ENCODE assay signal across 8 cellular contexts in genomic region chr7:7641129-7641663, GRCh38. TPM values are rescaled to one million over a fixed set of nuclear protein-coding genes. Genes with fewer than 3 reads are reported as not detected.
A peak's percentile ranks its signal among the peaks of the same experiment; 100 is the strongest.
DNase-seq lines count a peak whose midpoint lies in the region; ATAC-seq and TF ChIP-seq lines count a peak whose summit lies in the region.

No MANE protein-coding gene starts in this region.

- ATAC-seq in GM18907 (IDR thresholded peaks at IDR 0.05; ENCODE audit: unreplicated experiment) (peak; percentile 21), HG03196 (IDR thresholded peaks at IDR 0.05; ENCODE audit: unreplicated experiment) (peak; percentile 9), heart right ventricle (peak in 4 of 8 donors; percentile 9 to 18 (median 11))
- ATAC-seq in activated CD8-positive, alpha-beta T cell treated with anti-CD3 and anti-CD28 coated beads for 36 hours = peak; percentile 8

- H3K27me3 Mint-ChIP-seq in CD14-positive monocyte (ENCODE audit: low read depth in 3 of 3) = peaks cover 0 to 2% (median 0%) of the 10 kb centered on the region in 3 donors
- no peaks in the 10 kb centered on the region for H3K27me3 Mint-ChIP-seq in activated CD8-positive, alpha-beta T cell treated with anti-CD3 and anti-CD28 coated beads for 36 hours

- H3K27ac ChIP-seq in heart right ventricle = peak overlapping the region; percentile 55 to 94 (median 86)

- POLR2A ChIA-PET in activated CD8-positive, alpha-beta T cell treated with anti-CD3 and anti-CD28 coated beads for 36 hours (lab: Charles Lee) = interaction anchor here (0.7 to 2.7 kb wide), 15 partner anchors 11 to 557 kb away, joined by 3 to 11 read pairs (median 4); partner anchors contain the start of gene RPA3

- DNase-seq in CD14-positive monocyte (ENCODE audit: low spot score) (no peak), heart right ventricle (peak in 1 of 2 donors; percentile 12), retinal pigment epithelial cell (ENCODE audit: low read depth) (peak; percentile 17), DMS153 treated with DMSO at 0.1 percent for 48 hours (lab: John Stamatoyannopoulos, UW; ENCODE audit: unreplicated experiment) (no peak), AML-193 (lab: John Stamatoyannopoulos, UW) (no peak)
- DNase-seq in activated CD8-positive, alpha-beta T cell treated with anti-CD3 and anti-CD28 coated beads for 36 hours = no peak

- TF ChIP-seq CTCF in CD14-positive monocyte (IDR thresholded peaks at IDR 0.05) (no peak), heart right ventricle (IDR thresholded peaks at IDR 0.05) (no peak), retinal pigment epithelial cell (conservative IDR thresholded peaks at IDR 0.05; ENCODE audit: low read depth, low read length) (no peak)
- TF ChIP-seq CTCF in activated CD8-positive, alpha-beta T cell treated with anti-CD3 and anti-CD28 coated beads for 36 hours (IDR thresholded peaks at IDR 0.05) = no peak

- peaks cover 24% of the 10 kb centered on the region for H3K4me1 Mint-ChIP-seq in CD14-positive monocyte
- H3K4me1 Mint-ChIP-seq in activated CD8-positive, alpha-beta T cell treated with anti-CD3 and anti-CD28 coated beads for 36 hours (ENCODE audit: low read depth) = peaks cover 42% of the 10 kb centered on the region

- peaks cover 0 to 11% (median 0%) of the 10 kb centered on the region in 7 donors for H3K9me3 Mint-ChIP-seq in CD14-positive monocyte
- peaks cover 5% of the 10 kb centered on the region for H3K9me3 Mint-ChIP-seq in activated CD8-positive, alpha-beta T cell treated with anti-CD3 and anti-CD28 coated beads for 36 hours

- CTCF ChIA-PET in activated CD8-positive, alpha-beta T cell treated with anti-CD3 and anti-CD28 coated beads for 36 hours (lab: Charles Lee) = interaction anchor here (0.6 to 2.0 kb wide), 7 partner anchors 25 to 490 kb away, joined by 3 to 12 read pairs (median 3); no protein-coding TSS in a partner anchor

- peak overlapping the region; percentile 94 to 98 (median 97) for H3K27ac Mint-ChIP-seq in CD14-positive monocyte
- peak overlapping the region; percentile 99 for H3K27ac Mint-ChIP-seq in activated CD8-positive, alpha-beta T cell treated with anti-CD3 and anti-CD28 coated beads for 36 hours

- peaks cover 0 to 18% (median 0%) of the 10 kb centered on the region in 9 donors for H3K36me3 ChIP-seq in heart right ventricle

- H3K27me3 ChIP-seq in heart right ventricle = no peaks in the 10 kb centered on the region

- 4 to 7% methylated on average over 22 of the region's 22 CpGs for WGBS in heart right ventricle, 2 donors

- H3K4me3 ChIP-seq in heart right ventricle (peak overlapping the region; percentile 69 to 94 (median 78)), retinal pigment epithelial cell (ENCODE audit: low read length) (peak overlapping the region; percentile 93)

- peak overlapping the region; percentile 94 to 98 for H3K4me3 Mint-ChIP-seq in CD14-positive monocyte
- peak overlapping the region; percentile 89 for H3K4me3 Mint-ChIP-seq in activated CD8-positive, alpha-beta T cell treated with anti-CD3 and anti-CD28 coated beads for 36 hours

- peaks cover 2 to 28% (median 18%) of the 10 kb centered on the region in 9 donors for H3K4me1 ChIP-seq in heart right ventricle

- H3K9me3 ChIP-seq in heart right ventricle = no peaks in the 10 kb centered on the region

- intact Hi-C loops in CD14-positive monocyte (cut with micrococcal nuclease) (loop anchor here (2.0 to 10.0 kb wide), 2 partner anchors 76 to 328 kb away; partner anchors contain the start of genes GLCCI1 (in 2 of the 2) and MIOS (in 2 of the 2)), heart right ventricle (cut with DNase I) (loop anchor here in 3 of 10 donors (2.0 to 5.0 kb wide), 4 partner anchors 74 to 459 kb away; partner anchors contain the start of genes MIOS (in 2 of the 3), C1GALT1 (in 1 of the 3) and GLCCI1 (in 1 of the 3))
- intact Hi-C loops in activated CD8-positive, alpha-beta T cell treated with anti-CD3 and anti-CD28 coated beads for 36 hours (cut with micrococcal nuclease) = loop anchor here (5.0 to 10.0 kb wide), 2 partner anchors 74 to 354 kb away; partner anchors contain the start of gene MIOS

- peaks cover 12 to 27% of the 10 kb centered on the region in 2 donors for H3K36me3 Mint-ChIP-seq in CD14-positive monocyte
- peaks cover 49% of the 10 kb centered on the region for H3K36me3 Mint-ChIP-seq in activated CD8-positive, alpha-beta T cell treated with anti-CD3 and anti-CD28 coated beads for 36 hours (ENCODE audit: low read depth)

RNA-seq across cellular contexts. Expression of gene UMAD1, which starts 0.6 kb away (rescaled TPM):
- polyA plus RNA-seq in CD14-positive monocyte = 10 to 100 TPM; 18.6 to 22.7 TPM
- 10 to 100 TPM; 10.1 to 11.1 TPM for total RNA-seq in activated CD8-positive, alpha-beta T cell treated with anti-CD3 and anti-CD28 coated beads for 36 hours
- total RNA-seq in heart right ventricle = 10 to 100 TPM; 13.4 to 24.7 (median 18.0) TPM
- 1 to 10 TPM; 3.5 to 7.9 TPM for polyA plus RNA-seq in heart right ventricle
